Comparison of ENCODE assay signal across 1 cellular context in the genomic region with DNA sequence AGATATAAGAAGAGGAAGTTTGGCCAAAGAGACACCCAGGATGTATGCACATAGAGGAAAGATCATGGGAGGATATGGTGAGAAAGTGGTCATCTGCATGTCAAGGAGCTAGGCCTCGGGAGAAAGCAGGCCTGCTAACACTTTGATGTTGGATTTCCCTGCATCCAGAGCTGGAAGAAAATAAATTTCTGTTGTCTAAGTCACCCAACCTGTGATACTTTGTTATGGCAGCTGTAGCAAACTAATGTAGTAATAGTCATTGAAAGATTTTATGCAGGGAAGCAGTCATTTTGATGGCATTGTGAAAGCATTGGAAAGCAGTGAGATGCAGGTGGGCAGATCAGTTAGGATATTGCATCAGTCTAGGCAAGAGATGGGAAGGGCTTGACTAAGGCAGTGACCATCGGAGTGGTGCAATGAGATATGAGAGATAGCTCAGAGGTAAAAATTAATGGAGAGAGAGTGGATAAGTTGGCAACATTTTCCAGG.
A peak's percentile ranks its signal among the peaks of the same experiment; 100 is the strongest.
TF ChIP-seq lines count a peak whose summit lies in the region.

No MANE protein-coding gene starts in this region.

TF ChIP-seq in HEK293T, 16 proteins besides CTCF, POLR2A, EP300 and RAD21:
- 0 out of 2 replicates have a peak, but pooled peaks have one; percentile 52 for TF ChIP-seq HDGF (IDR thresholded peaks at IDR 0.05; ENCODE audit: borderline replicate concordance)
- TF ChIP-seq SUZ12 (IDR thresholded peaks at IDR 0.05), result no peak
